Comparison of ENCODE assay signal across 15 cellular contexts in the genomic region with DNA sequence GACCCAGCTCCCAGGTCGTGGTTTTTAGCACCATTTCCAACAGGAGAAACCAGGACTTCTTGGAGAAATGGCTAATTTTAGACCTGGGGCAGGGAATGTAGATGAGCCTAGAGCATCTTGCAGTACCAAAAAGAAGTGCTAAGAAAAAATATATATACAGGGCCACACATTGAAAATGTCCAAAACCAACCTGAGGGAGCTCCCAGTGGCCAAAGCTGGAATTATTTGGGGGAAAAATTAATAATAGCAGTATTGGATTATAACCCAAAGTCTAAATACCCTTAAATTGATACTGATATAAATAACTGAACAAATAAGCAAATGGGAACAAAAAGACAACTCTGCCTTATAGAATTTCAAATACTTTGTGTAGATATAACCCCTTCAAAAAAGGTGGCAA.
A peak's percentile ranks its signal among the peaks of the same experiment; 100 is the strongest.
DNase-seq lines count a peak whose midpoint lies in the region; ATAC-seq and TF ChIP-seq lines count a peak whose summit lies in the region.
"Had no signal": no experiment of that assay in that cellular context is flagged by ENCODE, and none has a peak within 500 bp of the region (broad histone marks: within the 10 kb centered on the region; RNA-seq: fewer than 3 reads in every experiment).

No MANE protein-coding gene starts in this region.

- H3K27me3 Mint-ChIP-seq in chondrocyte (ENCODE audit: low read depth): no peaks in the 10 kb centered on the region
- peaks cover 9 to 25% of the 10 kb centered on the region in 2 donors for H3K27me3 Mint-ChIP-seq in CD8-positive, alpha-beta memory T cell
- H3K27me3 Mint-ChIP-seq: T-helper 17 cell had no signal

- H3K18ac ChIP-seq in mesenchymal stem cell (ENCODE audit: low read depth in 1 of 2, low read length in 2 of 2): no peak overlapping the region

- no peak overlapping the region for H4K91ac ChIP-seq in mesenchymal stem cell (ENCODE audit: low read length)

- H3K36me3 ChIP-seq in mesenchymal stem cell (ENCODE audit: control insufficient read depth in 1 of 2, insufficient read depth in 2 of 2, low read depth in 1 of 2, low read length in 2 of 2) (peaks cover 18 to 82% of the 10 kb centered on the region in 2 experiments), spleen (no peaks in the 10 kb centered on the region)
- H3K36me3 ChIP-seq in CD8-positive, alpha-beta memory T cell (ENCODE audit: insufficient read depth, low read length): no peaks in the 10 kb centered on the region

- H2BK12ac ChIP-seq in mesenchymal stem cell (ENCODE audit: low read length in 2 of 2): no peak overlapping the region

- peak overlapping the region; percentile 13 for H2AK5ac ChIP-seq in mesenchymal stem cell (ENCODE audit: low read length, severe bottlenecking)

- TF ChIP-seq POLR2A in spleen (IDR thresholded peaks at IDR 0.05): no peak

- H3K27me3 ChIP-seq in AG04450 (ENCODE audit: control insufficient read depth, insufficient read depth, low read length) (no peaks in the 10 kb centered on the region), mesenchymal stem cell (ENCODE audit: control insufficient read depth in 1 of 2, insufficient read depth in 1 of 2, low read length in 2 of 2) (no peaks in the 10 kb centered on the region), spleen (replicated peaks in 1 of 7) (no peaks in the 10 kb centered on the region)
- H3K27me3 ChIP-seq in CD8-positive, alpha-beta memory T cell (ENCODE audit: insufficient read depth, low read length, poor library complexity, severe bottlenecking): no peaks in the 10 kb centered on the region

- WGBS in mesenchymal stem cell: 100% methylated on average over 1 of the region's 1 CpG
- 44 to 69% (median 48%) methylated on average over 1 of the region's 1 CpG for WGBS in spleen, 5 donors

- H3K4me3 ChIP-seq in AG04450 (ENCODE audit: low read depth, low read length) (no peak overlapping the region), mesenchymal stem cell (ENCODE audit: insufficient read depth in 1 of 2, low read depth in 1 of 2, low read length in 2 of 2) (no peak overlapping the region), spleen (no peak overlapping the region)
- H3K4me3 ChIP-seq in CD8-positive, alpha-beta memory T cell (ENCODE audit: low read length): no peak overlapping the region

- H2BK5ac ChIP-seq in mesenchymal stem cell (ENCODE audit: low read depth, low read length, poor library complexity, severe bottlenecking): no peak overlapping the region

- H3K4me1 Mint-ChIP-seq in chondrocyte (ENCODE audit: low read depth): peaks cover 14% of the 10 kb centered on the region
- H3K4me1 Mint-ChIP-seq in CD8-positive, alpha-beta memory T cell: no peaks in the 10 kb centered on the region
- H3K4me1 Mint-ChIP-seq: activated naive CD8-positive, alpha-beta T cell treated with anti-CD3 and anti-CD28 coated beads for 36 hours; T-helper 17 cell had no signal

- no peak for TF ChIP-seq EP300 in Ishikawa (IDR thresholded peaks at IDR 0.05; ENCODE audit: borderline replicate concordance)

- H3K9ac ChIP-seq in mesenchymal stem cell (ENCODE audit: low read length): no peak overlapping the region

- no peak overlapping the region for H3K4me2 ChIP-seq in mesenchymal stem cell (ENCODE audit: low read length, poor library complexity, severe bottlenecking)

- DNase-seq in AG04450 (ENCODE audit: low read depth, low spot score) (no peak), chondrocyte (ENCODE audit: low spot score) (no peak), mesenchymal stem cell (no peak), spleen (no peak), SIG-M5 treated with dmso at 0.1 percent for 504 hours (lab: John Stamatoyannopoulos, UW; ENCODE audit: unreplicated experiment) (no peak)
- DNase-seq in CD8-positive, alpha-beta memory T cell: no peak
- DNase-seq: activated naive CD8-positive, alpha-beta T cell treated with anti-CD3 and anti-CD28 coated beads for 36 hours; CD8-positive, alpha-beta T cell; NCI-H1930; nucleus accumbens; stimulated activated CD4-positive, alpha-beta T cell treated with anti-CD3 and anti-CD28 coated beads, Interleukin-4, amount 100 ng/mL, for 1 hour; T-helper 17 cell had no signal

- TF ChIP-seq CTCF in AG04450 (IDR thresholded peaks at IDR 0.05; ENCODE audit: low read depth, low read length) (peak; percentile 51), chondrocyte (IDR thresholded peaks at IDR 0.05) (peak; percentile 73), spleen (IDR thresholded peaks at IDR 0.05 in 8 of 11, conservative IDR thresholded peaks at IDR 0.05 in 3 of 11) (peak in 1 of 11 experiments; percentile 23)

- peak; percentile 38 for TF ChIP-seq RAD21 in Ishikawa (IDR thresholded peaks at IDR 0.05; ENCODE audit: low read depth)

- no peak overlapping the region for H2BK15ac ChIP-seq in mesenchymal stem cell (ENCODE audit: low read depth, poor library complexity, severe bottlenecking)

- no peak overlapping the region for H3K23ac ChIP-seq in mesenchymal stem cell (ENCODE audit: low read length in 2 of 2)

- POLR2A ChIA-PET in AG04450 (lab: Yijun Ruan, JAX): interaction anchor here (0.5 kb wide), 1 partner anchor 44 kb away, joined by 3 read pairs; no protein-coding TSS in a partner anchor
- POLR2A ChIA-PET in CD8-positive, alpha-beta memory T cell (lab: Charles Lee): interaction anchor here (0.6 kb wide), 1 partner anchor 731 kb away, joined by 3 read pairs; no protein-coding TSS in a partner anchor

- no peak overlapping the region for H4K8ac ChIP-seq in mesenchymal stem cell (ENCODE audit: low read length)

- H3K4me1 ChIP-seq in mesenchymal stem cell (ENCODE audit: control insufficient read depth, insufficient read depth, low read depth, low read length): no peaks in the 10 kb centered on the region
- H3K4me1 ChIP-seq in spleen: no peaks in the 10 kb centered on the region
- no peaks in the 10 kb centered on the region for H3K4me1 ChIP-seq in CD8-positive, alpha-beta memory T cell (ENCODE audit: insufficient read depth, low read length)

- H3K27ac ChIP-seq in AG04450 (ENCODE audit: low read depth, low read length) (no peak overlapping the region), mesenchymal stem cell (ENCODE audit: low read length, poor library complexity, severe bottlenecking) (no peak overlapping the region), spleen (no peak overlapping the region)
- H3K27ac ChIP-seq in CD8-positive, alpha-beta memory T cell (ENCODE audit: low read depth, low read length): no peak overlapping the region
- H3K27ac ChIP-seq: epithelial cell of prostate had no signal

- no peak overlapping the region for H3K27ac Mint-ChIP-seq in chondrocyte (ENCODE audit: unreplicated experiment)
- H3K27ac Mint-ChIP-seq in CD8-positive, alpha-beta memory T cell: no peak overlapping the region
- H3K27ac Mint-ChIP-seq: activated naive CD8-positive, alpha-beta T cell treated with anti-CD3 and anti-CD28 coated beads for 36 hours; CD8-positive, alpha-beta T cell; T-helper 17 cell had no signal

- CTCF ChIA-PET in AG04450 (lab: Charles Lee): interaction anchor here (0.7 to 2.8 kb wide), 8 partner anchors 9 to 208 kb away, joined by 3 to 23 read pairs (median 4); no protein-coding TSS in a partner anchor
- CTCF ChIA-PET in CD8-positive, alpha-beta memory T cell (lab: Charles Lee): no interaction called here

- H3K14ac ChIP-seq in mesenchymal stem cell (ENCODE audit: low read length in 2 of 2): no peak overlapping the region

- peaks cover 18% of the 10 kb centered on the region for H3K9me3 Mint-ChIP-seq in chondrocyte (ENCODE audit: low read depth)
- peaks cover 7 to 19% (median 17%) of the 10 kb centered on the region in 5 donors for H3K9me3 Mint-ChIP-seq in CD8-positive, alpha-beta memory T cell

- H3K79me1 ChIP-seq in mesenchymal stem cell (replicated peaks; ENCODE audit: low read length, poor library complexity, severe bottlenecking): peaks cover 13% of the 10 kb centered on the region

- peaks cover 39% of the 10 kb centered on the region for H3K36me3 Mint-ChIP-seq in chondrocyte (ENCODE audit: low read depth)
- H3K36me3 Mint-ChIP-seq in CD8-positive, alpha-beta memory T cell: peaks cover 0 to 28% (median 4%) of the 10 kb centered on the region in 3 donors
- H3K36me3 Mint-ChIP-seq: CD8-positive, alpha-beta T cell had no signal

- no peak overlapping the region for H3K4ac ChIP-seq in mesenchymal stem cell (ENCODE audit: low read depth in 1 of 2, low read length in 2 of 2)

- ATAC-seq in HG03108 (IDR thresholded peaks at IDR 0.05; ENCODE audit: unreplicated experiment): no peak
- ATAC-seq: CD8-positive, alpha-beta T cell; T-helper 17 cell had no signal

- H3K4me3 Mint-ChIP-seq in chondrocyte (ENCODE audit: unreplicated experiment): no peak overlapping the region
- no peak overlapping the region for H3K4me3 Mint-ChIP-seq in CD8-positive, alpha-beta memory T cell
- H3K4me3 Mint-ChIP-seq: activated naive CD8-positive, alpha-beta T cell treated with anti-CD3 and anti-CD28 coated beads for 36 hours; CD8-positive, alpha-beta T cell; T-helper 17 cell had no signal

- H3K9me3 ChIP-seq in AG04450 (ENCODE audit: control insufficient read depth, insufficient read depth, low read length) (no peaks in the 10 kb centered on the region; the same call in 1 of the 2 replicates), mesenchymal stem cell (ENCODE audit: control insufficient read depth, low read length) (peaks cover 31% of the 10 kb centered on the region), spleen (peaks cover 0 to 22% (median 18%) of the 10 kb centered on the region in 8 donors)
- peaks cover 4% of the 10 kb centered on the region for H3K9me3 ChIP-seq in CD8-positive, alpha-beta memory T cell (ENCODE audit: low read length)

- intact Hi-C loops in spleen (cut with DNase I; ENCODE audit: low total_unique reads): loop anchor here (10.0 kb wide), 1 partner anchor 51 kb away; no protein-coding TSS in a partner anchor

- H2AFZ ChIP-seq in mesenchymal stem cell (ENCODE audit: low read depth, low read length): no peak overlapping the region

- H2BK120ac ChIP-seq in mesenchymal stem cell (ENCODE audit: low read depth, low read length): no peak overlapping the region

TF ChIP-seq in Ishikawa, 13 proteins besides CTCF, POLR2A, EP300 and RAD21 (continues in another document):
- TF ChIP-seq NFIC (IDR thresholded peaks at IDR 0.05) (no peak), FOXM1 (IDR thresholded peaks at IDR 0.05; ENCODE audit: borderline replicate concordance, low read depth) (no peak), CREB1 (IDR thresholded peaks at IDR 0.05; ENCODE audit: low read depth) (no peak), TCF12 (IDR thresholded peaks at IDR 0.05; ENCODE audit: low read depth) (no peak), ZBTB7A (IDR thresholded peaks at IDR 0.05; ENCODE audit: low read depth) (no peak), CEBPB (IDR thresholded peaks at IDR 0.05) (no peak), EGR1 (IDR thresholded peaks at IDR 0.05) (no peak), YY1 (IDR thresholded peaks at IDR 0.05; ENCODE audit: low read depth) (no peak)
- TF ChIP-seq, protein P1, sequence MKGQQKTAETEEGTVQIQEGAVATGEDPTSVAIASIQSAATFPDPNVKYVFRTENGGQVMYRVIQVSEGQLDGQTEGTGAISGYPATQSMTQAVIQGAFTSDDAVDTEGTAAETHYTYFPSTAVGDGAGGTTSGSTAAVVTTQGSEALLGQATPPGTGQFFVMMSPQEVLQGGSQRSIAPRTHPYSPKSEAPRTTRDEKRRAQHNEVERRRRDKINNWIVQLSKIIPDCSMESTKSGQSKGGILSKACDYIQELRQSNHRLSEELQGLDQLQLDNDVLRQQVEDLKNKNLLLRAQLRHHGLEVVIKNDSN (IDR thresholded peaks at IDR 0.05): no peak
